Comparison of ENCODE assay signal across 16 cellular contexts in genomic region chr14:74705607-74706006, GRCh38. TPM values are rescaled to one million over a fixed set of nuclear protein-coding genes. Genes with fewer than 3 reads are reported as not detected.
DNase-seq lines count a peak whose midpoint lies in the region; ATAC-seq and TF ChIP-seq lines count a peak whose summit lies in the region.
"Had no signal": no experiment of that assay in that cellular context is flagged by ENCODE, and none has a peak within 500 bp of the region (broad histone marks: within the 10 kb centered on the region; RNA-seq: fewer than 3 reads in every experiment).

No MANE protein-coding gene starts in this region.

- no peak for TF ChIP-seq POLR2A in testis (IDR thresholded peaks at IDR 0.05)

- H3K4me1 ChIP-seq in HEK293 (ENCODE audit: control insufficient read depth, insufficient read depth, low read length) = 0 out of 2 replicates have a peak, but pooled peaks cover 2% of the 10 kb centered on the region
- H3K4me1 ChIP-seq in adipocyte (ENCODE audit: control insufficient read depth, insufficient read depth, low read length) = peaks cover 22% of the 10 kb centered on the region
- peaks cover 15% of the 10 kb centered on the region for H3K4me1 ChIP-seq in testis
- H3K4me1 ChIP-seq in CD8-positive, alpha-beta T cell (ENCODE audit: insufficient read depth, low read length) = peaks cover 17% of the 10 kb centered on the region

- H3K4me3 ChIP-seq in HEK293 (ENCODE audit: low read depth, low read length) (no peak overlapping the region), adipocyte (ENCODE audit: low read length) (peak overlapping the region; percentile 24), fibroblast of villous mesenchyme (ENCODE audit: low read depth, low read length) (no peak overlapping the region), testis (no peak overlapping the region)
- H3K4me3 ChIP-seq in CD8-positive, alpha-beta T cell (ENCODE audit: low read depth, low read length) = no peak overlapping the region
- H3K4me3 ChIP-seq: MG63 had no signal

- CTCF ChIA-PET in HEK293 (lab: Yijun Ruan, JAX) = interaction anchor here (0.5 to 0.9 kb wide), 2 partner anchors 93 to 94 kb away, joined by 3 to 5 read pairs; partner anchors contain the start of gene LTBP2
- CTCF ChIA-PET in Calu3 (lab: Charles Lee) = interaction anchor here (0.6 kb wide), 1 partner anchor 172 kb away, joined by 3 read pairs; no protein-coding TSS in a partner anchor
- CTCF ChIA-PET in CD8-positive, alpha-beta T cell (lab: Charles Lee) = interaction anchor here (1.0 to 2.1 kb wide), 2 partner anchors 28 to 93 kb away, joined by 4 to 5 read pairs; partner anchors contain the start of gene LTBP2

- H3K36me3 ChIP-seq in HEK293 (ENCODE audit: control insufficient read depth in 2 of 2, insufficient read depth in 1 of 2, low read length in 2 of 2) (no peaks in the 10 kb centered on the region), adipocyte (ENCODE audit: control insufficient read depth, insufficient read depth, low read length, severe bottlenecking) (no peaks in the 10 kb centered on the region), testis (ENCODE audit: low read depth, missing control alignments) (no peaks in the 10 kb centered on the region)
- no peaks in the 10 kb centered on the region for H3K36me3 ChIP-seq in CD8-positive, alpha-beta T cell (ENCODE audit: insufficient read depth, low read length)
- H3K36me3 ChIP-seq: MG63 had no signal

- H3K27me3 ChIP-seq in adipocyte (replicated peaks; ENCODE audit: control insufficient read depth, insufficient read depth, low read length) (no peaks in the 10 kb centered on the region), testis (no peaks in the 10 kb centered on the region)
- no peaks in the 10 kb centered on the region for H3K27me3 ChIP-seq in CD8-positive, alpha-beta T cell (ENCODE audit: insufficient read depth, low read length)
- H3K27me3 ChIP-seq: MG63 had no signal

- TF ChIP-seq CTCF in HEK293 (tag by site-specific recombination; IDR thresholded peaks at IDR 0.05) = no peak
- no peak for TF ChIP-seq CTCF in fibroblast of villous mesenchyme (IDR thresholded peaks at IDR 0.05; ENCODE audit: insufficient read depth, low read depth, low read length)
- no peak for TF ChIP-seq CTCF in testis (IDR thresholded peaks at IDR 0.05)
- no peak for TF ChIP-seq CTCF in Calu3 (IDR thresholded peaks at IDR 0.05; ENCODE audit: unreplicated experiment)
- no peak for TF ChIP-seq CTCF in CD8-positive, alpha-beta T cell (IDR thresholded peaks at IDR 0.05)

- H3K27ac ChIP-seq in HEK293 (ENCODE audit: extremely low read depth, low read depth, low read length) (no peak overlapping the region), testis (peak overlapping the region; percentile 12 to 18)
- no peak overlapping the region for H3K27ac ChIP-seq in CD8-positive, alpha-beta T cell (ENCODE audit: low read depth, low read length)

- H3K27ac Mint-ChIP-seq in Calu3 (ENCODE audit: unreplicated experiment) = no peak overlapping the region
- no peak overlapping the region for H3K27ac Mint-ChIP-seq in CD8-positive, alpha-beta T cell
- H3K27ac Mint-ChIP-seq: CD4-positive, alpha-beta T cell had no signal

- no peaks in the 10 kb centered on the region for H3K9me3 ChIP-seq in HEK293 (ENCODE audit: control insufficient read depth, insufficient read depth, low read depth, low read length)
- H3K9me3 ChIP-seq in adipocyte (ENCODE audit: control insufficient read depth, low read length) = no peaks in the 10 kb centered on the region
- no peaks in the 10 kb centered on the region for H3K9me3 ChIP-seq in testis
- no peaks in the 10 kb centered on the region for H3K9me3 ChIP-seq in CD8-positive, alpha-beta T cell (ENCODE audit: low read length)

- no peak for ATAC-seq in CD8-positive, alpha-beta T cell
- no peak for ATAC-seq in GM21529 (IDR thresholded peaks at IDR 0.05; ENCODE audit: unreplicated experiment)
- ATAC-seq: Right ventricle myocardium inferior had no signal

- peak overlapping the region; percentile 3 for H3K9ac ChIP-seq in adipocyte (ENCODE audit: low read length)

- DNase-seq in adipocyte (ENCODE audit: low read depth) (peak; percentile 38), fibroblast of villous mesenchyme (ENCODE audit: low read depth) (peak; percentile 6), testis (no peak), Calu3 (no peak), HuH-7.5 (ENCODE audit: low spot score) (no peak)
- no peak for DNase-seq in CD8-positive, alpha-beta T cell
- DNase-seq: CD4-positive, alpha-beta T cell; Karpas-422; MG63; NCI-H1694; NCI-H510A; NCI-H748 treated with DMSO at 0.1 percent for 48 hours; NK-92 treated with Interleukin-12 subunit alpha and Interleukin-12 subunit beta, amount 100 ng/mL, for 24 hours had no signal

- H3K9me3 Mint-ChIP-seq in Calu3 (ENCODE audit: low read depth, unreplicated experiment) = peaks cover 13% of the 10 kb centered on the region
- peaks cover 6% of the 10 kb centered on the region for H3K9me3 Mint-ChIP-seq in CD8-positive, alpha-beta T cell

- no peak overlapping the region for H3K4me3 Mint-ChIP-seq in Calu3 (ENCODE audit: low read depth, unreplicated experiment)
- H3K4me3 Mint-ChIP-seq in CD8-positive, alpha-beta T cell = no peak overlapping the region
- H3K4me3 Mint-ChIP-seq: CD4-positive, alpha-beta T cell had no signal

- WGBS in testis, 2 donors = 46 to 65% methylated on average over 1 of the region's 1 CpG

- no TSS peak for BruUV-seq in Calu3 (replicated peaks; lab: Mats Ljungman, UMichigan)

- no peaks in the 10 kb centered on the region for H3K36me3 Mint-ChIP-seq in Calu3 (ENCODE audit: insufficient read depth, unreplicated experiment)
- H3K36me3 Mint-ChIP-seq in CD8-positive, alpha-beta T cell = peaks cover 35% of the 10 kb centered on the region

- H3K4me1 Mint-ChIP-seq in Calu3 (ENCODE audit: low read depth, unreplicated experiment) = peaks cover 10% of the 10 kb centered on the region
- peaks cover 62% of the 10 kb centered on the region for H3K4me1 Mint-ChIP-seq in CD8-positive, alpha-beta T cell (ENCODE audit: low read depth)

- H3K27me3 Mint-ChIP-seq in Calu3 (ENCODE audit: unreplicated experiment) = no peaks in the 10 kb centered on the region
- no peaks in the 10 kb centered on the region for H3K27me3 Mint-ChIP-seq in CD8-positive, alpha-beta T cell (ENCODE audit: low read depth)
- H3K27me3 Mint-ChIP-seq: CD4-positive, alpha-beta T cell had no signal

- POLR2A ChIA-PET in HEK293 (lab: Yijun Ruan, JAX) = no interaction called here
- POLR2A ChIA-PET in CD8-positive, alpha-beta T cell (lab: Charles Lee) = interaction anchor here (1.0 to 1.5 kb wide), 2 partner anchors 9 to 58 kb away, joined by 3 read pairs; partner anchors contain the start of gene YLPM1

- intact Hi-C loops in testis (cut with DNase I; ENCODE audit: low total_unique reads) = no loop called here
- intact Hi-C loops in Calu3 (cut with micrococcal nuclease; ENCODE audit: unreplicated experiment) = no loop called here
- intact Hi-C loops in CD8-positive, alpha-beta T cell (cut with DNase I, micrococcal nuclease) = loop anchor here in 1 of 2 experiments (5.0 kb wide), 1 partner anchor 38 kb away; no protein-coding TSS in a partner anchor

TF ChIP-seq in HEK293, 187 proteins besides CTCF, POLR2A, EP300 and RAD21:
- no peak for TF ChIP-seq ZNF155 (tag by site-specific recombination; IDR thresholded peaks at IDR 0.05)
- 0 out of 2 replicates have a peak, but pooled peaks have one; percentile 5 for TF ChIP-seq PRDM6 (tag by site-specific recombination; IDR thresholded peaks at IDR 0.05)
- no peak for TF ChIP-seq ZNF776 (tag by site-specific recombination; IDR thresholded peaks at IDR 0.05; ENCODE audit: borderline replicate concordance)

RNA-seq across cellular contexts. Expression of gene AREL1, which starts 7.3 kb away (rescaled TPM):
- total RNA-seq in fibroblast of villous mesenchyme = 39.0 and 44.5 TPM in 2 replicates
- 10 to 100 TPM; 58.8 to 69.9 TPM for total RNA-seq in testis
- 47.7 TPM for polyA plus RNA-seq in testis (ENCODE audit: insufficient read depth, low read depth, low replicate concordance)
- total RNA-seq in Calu3 (2022) = 31.9 and 40.3 TPM in 2 replicates
- 10 to 100 TPM; 44.5 to 60.1 TPM for total RNA-seq in CD8-positive, alpha-beta T cell

RNA-seq across cellular contexts. Expression of gene FCF1, which starts 7.3 kb away (rescaled TPM):
- total RNA-seq in fibroblast of villous mesenchyme = 22.5 and 24.2 TPM in 2 replicates
- total RNA-seq in testis = 10 to 100 TPM; 29.9 to 30.9 TPM
- polyA plus RNA-seq in testis (ENCODE audit: insufficient read depth, low read depth, low replicate concordance) = 43.5 TPM
- total RNA-seq in Calu3 (2022) = 58.0 and 60.9 TPM in 2 replicates
- total RNA-seq in CD8-positive, alpha-beta T cell = 10 to 100 TPM; 32.6 to 34.0 TPM

RNA-seq across cellular contexts. Expression of gene YLPM1, which starts 57.5 kb away (rescaled TPM):
- total RNA-seq in fibroblast of villous mesenchyme = 43.8 and 44.5 TPM in 2 replicates
- 100 to 1,000 TPM in 1 of 2 donors, 10 to 100 TPM in 1; 99.9 to 124 TPM for total RNA-seq in testis
- 83.2 TPM for polyA plus RNA-seq in testis (ENCODE audit: insufficient read depth, low read depth, low replicate concordance)
- total RNA-seq in Calu3 (2022) = 66.5 and 67.5 TPM in 2 replicates
- 10 to 100 TPM; 77.3 to 78.8 TPM for total RNA-seq in CD8-positive, alpha-beta T cell

Comparison
In these comparisons a context has a peak if more than half of its experiments do, and no peak if none do; other contexts are left out.
1. H3K27ac ChIP-seq: peak in testis (2 of 2); none in HEK293 (single experiment) and CD8-positive, alpha-beta T cell (single experiment).
2. DNase-seq: peak in adipocyte (single experiment) and fibroblast of villous mesenchyme (single experiment); none in testis (single experiment), Calu3 (single experiment), CD8-positive, alpha-beta T cell (0 of 7) and HuH-7.5 (single experiment).